Comparison of ENCODE assay signal across 1 cellular context in genomic region chr18:64288446-64288845, GRCh38.
TF ChIP-seq lines count a peak whose summit lies in the region.

No MANE protein-coding gene starts in this region.

TF ChIP-seq in liver, 16 proteins besides CTCF, POLR2A, EP300 and RAD21 (continued from another document):
- TF ChIP-seq, protein P1, sequence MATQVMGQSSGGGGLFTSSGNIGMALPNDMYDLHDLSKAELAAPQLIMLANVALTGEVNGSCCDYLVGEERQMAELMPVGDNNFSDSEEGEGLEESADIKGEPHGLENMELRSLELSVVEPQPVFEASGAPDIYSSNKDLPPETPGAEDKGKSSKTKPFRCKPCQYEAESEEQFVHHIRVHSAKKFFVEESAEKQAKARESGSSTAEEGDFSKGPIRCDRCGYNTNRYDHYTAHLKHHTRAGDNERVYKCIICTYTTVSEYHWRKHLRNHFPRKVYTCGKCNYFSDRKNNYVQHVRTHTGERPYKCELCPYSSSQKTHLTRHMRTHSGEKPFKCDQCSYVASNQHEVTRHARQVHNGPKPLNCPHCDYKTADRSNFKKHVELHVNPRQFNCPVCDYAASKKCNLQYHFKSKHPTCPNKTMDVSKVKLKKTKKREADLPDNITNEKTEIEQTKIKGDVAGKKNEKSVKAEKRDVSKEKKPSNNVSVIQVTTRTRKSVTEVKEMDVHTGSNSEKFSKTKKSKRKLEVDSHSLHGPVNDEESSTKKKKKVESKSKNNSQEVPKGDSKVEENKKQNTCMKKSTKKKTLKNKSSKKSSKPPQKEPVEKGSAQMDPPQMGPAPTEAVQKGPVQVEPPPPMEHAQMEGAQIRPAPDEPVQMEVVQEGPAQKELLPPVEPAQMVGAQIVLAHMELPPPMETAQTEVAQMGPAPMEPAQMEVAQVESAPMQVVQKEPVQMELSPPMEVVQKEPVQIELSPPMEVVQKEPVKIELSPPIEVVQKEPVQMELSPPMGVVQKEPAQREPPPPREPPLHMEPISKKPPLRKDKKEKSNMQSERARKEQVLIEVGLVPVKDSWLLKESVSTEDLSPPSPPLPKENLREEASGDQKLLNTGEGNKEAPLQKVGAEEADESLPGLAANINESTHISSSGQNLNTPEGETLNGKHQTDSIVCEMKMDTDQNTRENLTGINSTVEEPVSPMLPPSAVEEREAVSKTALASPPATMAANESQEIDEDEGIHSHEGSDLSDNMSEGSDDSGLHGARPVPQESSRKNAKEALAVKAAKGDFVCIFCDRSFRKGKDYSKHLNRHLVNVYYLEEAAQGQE (IDR thresholded peaks at IDR 0.05) = no peak
- TF ChIP-seq ZBTB33 (IDR thresholded peaks at IDR 0.05) (peak; percentile 31), YY1 (IDR thresholded peaks at IDR 0.05) (no peak), HNF4A (conservative IDR thresholded peaks at IDR 0.05) (peak; percentile 90 to 91), RXRA (IDR thresholded peaks at IDR 0.05) (peak in 1 of 2 donors; percentile 49), FOXA2 (IDR thresholded peaks at IDR 0.05) (no peak), NR2F2 (IDR thresholded peaks at IDR 0.05) (no peak), JUND (IDR thresholded peaks at IDR 0.05) (peak in 1 of 2 donors; percentile 8), MAX (IDR thresholded peaks at IDR 0.05) (peak; percentile 63), GABPA (IDR thresholded peaks at IDR 0.05 in 1 of 2, conservative IDR thresholded peaks at IDR 0.05 in 1 of 2) (no peak), TAF1 (conservative IDR thresholded peaks at IDR 0.05) (peak; percentile 32), FOXA1 (IDR thresholded peaks at IDR 0.05) (no peak)
- TF ChIP-seq, protein P2, sequence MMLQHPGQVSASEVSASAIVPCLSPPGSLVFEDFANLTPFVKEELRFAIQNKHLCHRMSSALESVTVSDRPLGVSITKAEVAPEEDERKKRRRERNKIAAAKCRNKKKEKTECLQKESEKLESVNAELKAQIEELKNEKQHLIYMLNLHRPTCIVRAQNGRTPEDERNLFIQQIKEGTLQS (IDR thresholded peaks at IDR 0.05) = peak; percentile 60
